Comparison of ENCODE assay signal across 15 cellular contexts in the genomic region with DNA sequence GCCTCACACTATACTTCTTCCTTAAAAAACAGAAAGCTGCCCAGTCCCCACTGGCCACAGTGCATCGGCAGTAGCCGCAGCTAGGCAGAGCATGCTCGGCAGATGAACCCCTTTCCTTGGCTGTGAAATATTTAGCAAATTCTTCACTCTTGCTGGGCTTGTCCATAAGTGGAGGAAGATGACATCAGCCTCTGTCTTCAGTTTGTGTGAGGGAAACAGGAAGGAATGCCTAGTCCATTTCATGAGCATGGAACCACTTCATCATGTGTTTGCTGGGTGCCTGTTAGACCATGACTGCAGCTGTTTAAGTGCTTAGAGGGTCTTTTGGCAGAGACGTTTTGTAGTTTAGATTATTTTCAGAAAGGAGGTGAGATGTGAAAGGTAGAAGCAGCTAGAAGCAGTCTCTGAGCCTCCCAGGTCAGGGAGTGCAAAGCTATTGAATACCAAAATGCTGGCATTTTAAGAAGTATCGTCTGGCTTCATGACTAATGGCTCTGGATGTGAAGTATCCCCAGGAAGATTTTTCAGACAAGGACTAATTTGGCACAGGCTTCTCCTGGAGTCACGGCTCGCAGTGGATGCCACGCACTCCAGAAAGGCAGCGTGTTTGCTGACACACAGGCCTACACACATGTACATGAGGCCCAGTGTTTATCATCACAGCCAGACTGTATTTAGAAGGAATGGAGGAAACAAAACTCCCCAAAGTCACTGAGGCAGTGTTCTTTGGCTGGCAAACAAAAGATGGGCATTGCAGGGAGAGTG. TPM values are rescaled to one million over a fixed set of nuclear protein-coding genes. Genes with fewer than 3 reads are reported as not detected.
A peak's percentile ranks its signal among the peaks of the same experiment; 100 is the strongest.
DNase-seq lines count a peak whose midpoint lies in the region; ATAC-seq, FAIRE-seq and TF ChIP-seq lines count a peak whose summit lies in the region.
"Had no signal": no experiment of that assay in that cellular context is flagged by ENCODE, and none has a peak within 500 bp of the region (broad histone marks: within the 10 kb centered on the region; RNA-seq: fewer than 3 reads in every experiment).

No MANE protein-coding gene starts in this region.

- ATAC-seq in Right ventricle myocardium superior (ENCODE audit: poor library complexity) = no peak

- DNase-seq in cardiac muscle cell (ENCODE audit: low read depth in 1 of 2, low spot score in 1 of 2) (peak in 1 of 2 donors; percentile 36), Right ventricle myocardium superior (no peak), NCI-H345 (lab: John Stamatoyannopoulos, UW) (peak; percentile 36), fibroblast of peridontal ligament (ENCODE audit: extremely low read depth) (peak; percentile 13), thyroid gland (peak; percentile 72 to 74), D721Med (ENCODE audit: insufficient read length, low spot score) (no peak), erythroblast (lab: John Stamatoyannopoulos, UW) (no peak)
- DNase-seq in activated CD4-positive, alpha-beta T cell treated with anti-CD3 and anti-CD28 coated beads for 48 hours = no peak
- DNase-seq: activated B cell treated with CpG ODN at 0.5 μM for 24 hours, NCI-H2081, NCI-H82 had no signal

- no peaks in the 10 kb centered on the region for H3K27me3 ChIP-seq in cardiac muscle cell
- H3K27me3 ChIP-seq in thyroid gland = no peaks in the 10 kb centered on the region

- no peaks in the 10 kb centered on the region for H3K36me3 ChIP-seq in cardiac muscle cell
- no peaks in the 10 kb centered on the region for H3K36me3 ChIP-seq in thyroid gland

- H3K9me3 ChIP-seq in cardiac muscle cell (ENCODE audit: low read depth) (no peaks in the 10 kb centered on the region), thyroid gland (no peaks in the 10 kb centered on the region)

- 24 to 31% methylated on average over 9 of the region's 9 CpGs for WGBS in thyroid gland, 2 donors

- TF ChIP-seq POLR2A in thyroid gland (IDR thresholded peaks at IDR 0.05) (no peak), erythroblast (IDR thresholded peaks at IDR 0.05; ENCODE audit: low read length) (no peak)

- H3K4me3 ChIP-seq in cardiac muscle cell (no peak overlapping the region), thyroid gland (replicated peaks in 1 of 3) (no peak overlapping the region)

- intact Hi-C loops in Right ventricle myocardium superior (cut with DNase I) (no loop called here), thyroid gland (cut with DNase I) (no loop called here)

- FAIRE-seq in D721Med (lab: Jason Lieb, UNC) = no peak
- FAIRE-seq: A204.1, endometrium, urothelium cell line had no signal

- peaks cover 13% of the 10 kb centered on the region for H3K4me1 ChIP-seq in cardiac muscle cell (ENCODE audit: low read depth)
- H3K4me1 ChIP-seq in thyroid gland = peaks cover 0 to 25% of the 10 kb centered on the region in 2 donors

- H3K27ac ChIP-seq in cardiac muscle cell (peak overlapping the region; percentile 76), thyroid gland (peak overlapping the region; percentile 32 to 73 (median 72))
- H3K27ac ChIP-seq: RWPE1 had no signal

- no peak for TF ChIP-seq CTCF in cardiac muscle cell (IDR thresholded peaks at IDR 0.05; ENCODE audit: low read depth, low read length)
- TF ChIP-seq CTCF in thyroid gland (IDR thresholded peaks at IDR 0.05) = no peak
- TF ChIP-seq CTCF in D721Med (IDR thresholded peaks at IDR 0.05; ENCODE audit: insufficient read depth, missing control alignments) = no peak

RNA-seq across cellular contexts. Expression of gene GRAMD1B, which starts 43.1 kb away (rescaled TPM):
- total RNA-seq in cardiac muscle cell = 47.4 and 81.5 TPM in 2 replicates
- 15.5 and 25.5 TPM in 2 replicates for polyA plus RNA-seq in cardiac muscle cell
- 19.0 TPM for total RNA-seq in Right ventricle myocardium superior
- 10 to 100 TPM in 2 of 4 donors, 1 to 10 TPM in 2; 7.0 to 22.7 (median 9.2) TPM for total RNA-seq in thyroid gland

Comparison
In these comparisons a context has a peak if more than half of its experiments do, and no peak if none do; other contexts are left out.
1. DNase-seq: peak in NCI-H345 (single experiment), fibroblast of peridontal ligament (single experiment) and thyroid gland (2 of 2); none in Right ventricle myocardium superior (single experiment), D721Med (single experiment), erythroblast (0 of 2) and activated CD4-positive, alpha-beta T cell treated with anti-CD3 and anti-CD28 coated beads for 48 hours (single experiment).